In the genomic region with DNA sequence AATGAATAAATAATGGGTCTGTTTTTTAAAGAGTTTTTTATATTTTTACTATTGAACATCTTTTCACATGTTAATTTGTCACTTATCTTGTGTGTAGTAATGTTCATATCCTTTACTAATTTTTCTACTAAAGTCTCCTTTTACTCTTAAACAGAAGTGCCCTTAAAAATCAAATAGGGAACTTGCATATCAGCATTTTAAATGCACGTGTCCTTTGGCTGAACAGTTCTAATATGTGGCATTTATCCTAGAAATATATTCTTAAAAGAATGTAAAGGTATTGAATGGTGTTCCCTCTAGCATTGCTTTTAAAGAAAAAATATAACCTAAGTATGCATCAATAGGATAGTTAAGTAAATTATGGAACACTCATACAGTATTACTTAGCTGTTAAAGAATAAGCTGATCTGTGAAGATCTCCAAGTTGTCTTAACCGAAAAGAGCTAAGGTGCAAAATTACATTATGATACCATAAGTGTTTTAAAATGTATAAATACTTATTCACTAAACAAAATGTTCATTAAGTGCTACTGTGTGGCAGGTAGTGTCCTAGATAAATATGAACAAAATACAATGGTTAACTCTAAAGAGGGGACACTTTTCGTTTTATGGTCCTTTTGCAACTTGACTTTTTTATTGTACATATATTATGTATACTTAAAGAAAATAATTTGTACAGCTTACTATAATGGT, we compare ENCODE assay signal across 8 cellular contexts. TPM values are rescaled to one million over a fixed set of nuclear protein-coding genes. Genes with fewer than 3 reads are reported as not detected.
A peak's percentile ranks its signal among the peaks of the same experiment; 100 is the strongest.
DNase-seq lines count a peak whose midpoint lies in the region; ATAC-seq and TF ChIP-seq lines count a peak whose summit lies in the region.

No MANE protein-coding gene starts in this region.

- H3K36me3 ChIP-seq in NT2/D1 (ENCODE audit: insufficient read depth, insufficient read length, low read length) (peaks cover 33% of the 10 kb centered on the region), duodenal mucosa (ENCODE audit: control insufficient read depth in 1 of 2, insufficient read depth in 2 of 2, low read length in 2 of 2) (peaks cover 7 to 21% of the 10 kb centered on the region in 2 donors)

- intact Hi-C loops in CD4-positive, alpha-beta T cell (cut with DNase I, micrococcal nuclease), result no loop called here

- ATAC-seq in CD4-positive, alpha-beta T cell (ENCODE audit: poor library complexity), result no peak

- peaks cover 33% of the 10 kb centered on the region for H3K27me3 ChIP-seq in CD4-positive, alpha-beta T cell (ENCODE audit: control insufficient read depth, insufficient read depth, low read length)
- H3K27me3 ChIP-seq in NT2/D1 (ENCODE audit: insufficient read depth, insufficient read length) (peaks cover 4% of the 10 kb centered on the region), duodenal mucosa (ENCODE audit: control insufficient read depth in 1 of 2, insufficient read depth in 2 of 2, low read length in 2 of 2) (no peaks in the 10 kb centered on the region)

- CTCF ChIA-PET in CD4-positive, alpha-beta T cell (lab: Charles Lee), result interaction anchor here (1.6 kb wide), 1 partner anchor 75 kb away, joined by 6 read pairs; no protein-coding TSS in a partner anchor

- no peak for TF ChIP-seq CTCF in CD4-positive, alpha-beta T cell (IDR thresholded peaks at IDR 0.05)
- no peak for TF ChIP-seq CTCF in neural crest cell (conservative IDR thresholded peaks at IDR 0.05)

- H3K9ac ChIP-seq in NT2/D1 (ENCODE audit: insufficient read length, low read depth), result no peak overlapping the region
- no peak overlapping the region for H3K9ac ChIP-seq in duodenal mucosa (ENCODE audit: low read depth in 1 of 2, low read length in 2 of 2)

- H3K9me3 ChIP-seq in CD4-positive, alpha-beta T cell (ENCODE audit: control insufficient read depth, low read length), result peaks cover 4% of the 10 kb centered on the region
- H3K9me3 ChIP-seq in NT2/D1 (ENCODE audit: insufficient read depth, low read length), result no peaks in the 10 kb centered on the region
- H3K9me3 ChIP-seq in duodenal mucosa (ENCODE audit: control insufficient read depth in 1 of 2, low read length in 2 of 2), result peaks cover 0 to 6% of the 10 kb centered on the region in 2 donors

- peaks cover 29% of the 10 kb centered on the region for H3K36me3 Mint-ChIP-seq in CD4-positive, alpha-beta T cell (ENCODE audit: low read depth)
- H3K36me3 Mint-ChIP-seq in neural crest cell (ENCODE audit: low read depth), result peaks cover 17% of the 10 kb centered on the region

- no peak for DNase-seq in CD4-positive, alpha-beta T cell
- DNase-seq in NT2/D1 (ENCODE audit: low read depth, low spot score) (no peak), neural crest cell (ENCODE audit: low read depth, low spot score) (no peak), SHP77 (lab: John Stamatoyannopoulos, UW) (no peak), HuH-7.5 (ENCODE audit: low spot score) (no peak), NCI-H82 treated with DMSO at 0.1 percent for 48 hours (lab: John Stamatoyannopoulos, UW; ENCODE audit: unreplicated experiment) (no peak)
- no peak for DNase-seq in stimulated activated CD4-positive, alpha-beta T cell treated with anti-CD3 and anti-CD28 coated beads, Interleukin-4, amount 100 ng/mL, for 4 hours

- H3K27me3 Mint-ChIP-seq in CD4-positive, alpha-beta T cell, result peaks cover 41% of the 10 kb centered on the region
- H3K27me3 Mint-ChIP-seq in neural crest cell (ENCODE audit: low read depth), result no peaks in the 10 kb centered on the region

- peaks cover 8% of the 10 kb centered on the region for H3K4me1 Mint-ChIP-seq in CD4-positive, alpha-beta T cell (ENCODE audit: low read depth)
- peaks cover 18% of the 10 kb centered on the region for H3K4me1 Mint-ChIP-seq in neural crest cell

- POLR2A ChIA-PET in CD4-positive, alpha-beta T cell (lab: Charles Lee), result interaction anchor here (1.1 to 1.2 kb wide), 2 partner anchors 13 to 28 kb away, joined by 3 to 12 read pairs; partner anchors contain the start of genes ZKSCAN4 and ZSCAN26

- peak overlapping the region; percentile 67 for H3K4me3 Mint-ChIP-seq in CD4-positive, alpha-beta T cell
- peak overlapping the region; percentile 97 for H3K4me3 Mint-ChIP-seq in neural crest cell

- peak overlapping the region; percentile 21 for H3K4me3 ChIP-seq in NT2/D1 (ENCODE audit: insufficient read length, low read depth)
- peak overlapping the region; percentile 77 to 80 for H3K4me3 ChIP-seq in duodenal mucosa (ENCODE audit: low read depth in 1 of 2, low read length in 2 of 2)

- H3K27ac Mint-ChIP-seq in CD4-positive, alpha-beta T cell, result no peak overlapping the region
- no peak overlapping the region for H3K27ac Mint-ChIP-seq in neural crest cell (ENCODE audit: unreplicated experiment)

- H3K9me3 Mint-ChIP-seq in CD4-positive, alpha-beta T cell, result no peaks in the 10 kb centered on the region
- H3K9me3 Mint-ChIP-seq in neural crest cell, result no peaks in the 10 kb centered on the region

- H3K27ac ChIP-seq in CD4-positive, alpha-beta T cell (ENCODE audit: low read depth, low read length), result no peak overlapping the region
- H3K27ac ChIP-seq in duodenal mucosa (ENCODE audit: low read depth, low read length), result no peak overlapping the region

- H3K4me1 ChIP-seq in NT2/D1 (ENCODE audit: insufficient read depth, insufficient read length) (no peaks in the 10 kb centered on the region), duodenal mucosa (ENCODE audit: control insufficient read depth in 1 of 2, insufficient read depth in 2 of 2, low read length in 2 of 2) (peaks cover 5 to 8% of the 10 kb centered on the region in 2 donors)

RNA-seq across cellular contexts. Expression of gene PGBD1, which starts 0.6 kb away (rescaled TPM):
- total RNA-seq in CD4-positive, alpha-beta T cell, result 1 to 10 TPM; 1.3 to 1.4 TPM
- total RNA-seq in neural crest cell, result 13.6 and 14.4 TPM in 2 replicates

RNA-seq across cellular contexts. Expression of gene ZSCAN26, which starts 13.8 kb away (rescaled TPM):
- total RNA-seq in CD4-positive, alpha-beta T cell, result 1 to 10 TPM; 6.2 to 8.0 TPM
- 15.0 and 19.8 TPM in 2 replicates for total RNA-seq in neural crest cell

RNA-seq across cellular contexts. Expression of gene NKAPL, which starts 21.6 kb away (rescaled TPM):
- not detected for total RNA-seq in CD4-positive, alpha-beta T cell
- not detected in 2 replicates for total RNA-seq in neural crest cell

RNA-seq across cellular contexts. Expression of gene ZKSCAN4, which starts 28.7 kb away (rescaled TPM):
- total RNA-seq in CD4-positive, alpha-beta T cell, result 1 to 10 TPM in 1 of 2 experiments, under 1 TPM in 1; 0.84 to 1.6 TPM
- total RNA-seq in neural crest cell, result 7.9 and 8.1 TPM in 2 replicates

RNA-seq across cellular contexts. Expression of gene ZSCAN31, which starts 55.2 kb away (rescaled TPM):
- total RNA-seq in CD4-positive, alpha-beta T cell, result 1 to 10 TPM in 1 of 2 experiments, under 1 TPM in 1; 0.88 to 1.1 TPM
- 5.7 and 6.7 TPM in 2 replicates for total RNA-seq in neural crest cell
